16 cellular contexts compared by ENCODE assay signal in the genomic region with DNA sequence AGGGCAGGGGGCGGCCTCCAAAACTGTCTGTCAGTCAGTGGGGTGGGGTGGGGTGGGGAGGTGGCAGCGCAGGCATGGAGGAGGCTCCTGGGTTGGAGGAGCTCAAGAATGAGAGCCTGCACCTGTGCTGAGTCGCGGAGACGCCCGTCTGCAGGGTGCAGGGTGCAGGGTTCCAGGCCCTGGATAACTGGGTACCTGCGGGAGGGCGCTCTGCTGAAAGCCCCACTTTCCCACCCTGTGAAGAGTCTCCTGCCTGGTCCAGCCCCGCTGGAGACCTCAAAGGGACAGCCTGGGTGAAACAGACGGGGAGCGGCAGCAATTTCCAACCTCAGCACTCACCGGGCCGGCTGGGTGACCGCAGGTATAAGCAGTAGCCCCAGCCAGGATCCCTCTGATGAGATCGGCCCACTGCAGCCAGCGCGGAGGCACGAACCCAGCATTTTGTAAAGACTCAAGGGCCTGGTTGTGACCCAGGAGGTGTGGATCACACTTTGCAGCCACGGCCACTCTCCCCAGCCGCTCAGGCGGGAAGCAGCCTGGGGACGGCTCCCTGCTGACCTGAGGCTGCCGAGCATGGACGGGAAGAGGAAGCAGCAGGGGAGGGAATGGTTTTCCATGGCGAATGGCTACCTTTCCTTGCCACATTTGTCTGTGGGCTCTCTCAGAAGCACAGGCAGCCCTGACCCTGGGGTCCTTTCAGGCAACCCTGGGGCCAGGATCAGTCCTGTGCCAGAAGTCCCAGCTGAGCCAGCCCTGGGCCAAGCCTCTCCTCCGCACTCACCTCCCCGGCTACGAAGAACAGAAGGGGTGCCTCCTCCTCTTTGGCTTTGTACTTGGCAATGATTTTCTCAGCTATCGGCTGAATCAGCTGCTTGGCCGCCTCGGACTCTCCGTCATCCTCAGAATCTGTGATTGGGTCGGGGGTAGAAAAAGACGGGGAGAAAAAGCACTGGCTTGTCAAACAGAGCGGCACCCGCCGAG. TPM values are rescaled to one million over a fixed set of nuclear protein-coding genes. Genes with fewer than 3 reads are reported as not detected.
A peak's percentile ranks its signal among the peaks of the same experiment; 100 is the strongest.
DNase-seq lines count a peak whose midpoint lies in the region; ATAC-seq and TF ChIP-seq lines count a peak whose summit lies in the region.
"Had no signal": no experiment of that assay in that cellular context is flagged by ENCODE, and none has a peak within 500 bp of the region (broad histone marks: within the 10 kb centered on the region; RNA-seq: fewer than 3 reads in every experiment).

No MANE protein-coding gene starts in this region.

- peaks cover 14% of the 10 kb centered on the region for H3K36me3 Mint-ChIP-seq in GM23338 (ENCODE audit: low read depth)
- H3K36me3 Mint-ChIP-seq in glutamatergic neuron (ENCODE audit: unreplicated experiment), result no peaks in the 10 kb centered on the region
- H3K36me3 Mint-ChIP-seq: CD4-positive, CD25-positive, alpha-beta regulatory T cell; IgD-negative memory B cell had no signal

- H3K4me1 Mint-ChIP-seq in GM23338, result peaks cover 6% of the 10 kb centered on the region; the same call in 2 of the 3 replicates
- H3K4me1 Mint-ChIP-seq in glutamatergic neuron (ENCODE audit: low read depth, unreplicated experiment), result peaks cover 22% of the 10 kb centered on the region
- H3K4me1 Mint-ChIP-seq: CD4-positive, CD25-positive, alpha-beta regulatory T cell had no signal

- H4K20me1 ChIP-seq in GM23338 (replicated peaks; ENCODE audit: insufficient read depth), result no peaks in the 10 kb centered on the region; the same call in 1 of the 2 replicates

- H3K27me3 Mint-ChIP-seq in GM23338 (ENCODE audit: insufficient read depth, low read depth, poor library complexity) (peaks cover 16% of the 10 kb centered on the region), glutamatergic neuron (ENCODE audit: unreplicated experiment) (peaks cover 15% of the 10 kb centered on the region)
- H3K27me3 Mint-ChIP-seq: CD4-positive, CD25-positive, alpha-beta regulatory T cell had no signal

- H3K4me3 ChIP-seq in GM23338 (no peak overlapping the region), trophoblast cell (ENCODE audit: low read depth, low read length) (no peak overlapping the region)

- H3K36me3 ChIP-seq in GM23338 (ENCODE audit: insufficient read depth) (no peaks in the 10 kb centered on the region; the same call in 1 of the 2 replicates), trophoblast cell (ENCODE audit: control insufficient read depth in 1 of 2, insufficient read depth in 2 of 2, low read length in 2 of 2) (peaks cover 38 to 41% of the 10 kb centered on the region in 2 experiments)

- DNase-seq in GM23338 (ENCODE audit: low spot score) (no peak), RWPE1 (ENCODE audit: low spot score) (no peak), glutamatergic neuron (no peak), trophoblast cell (no peak)
- DNase-seq: ACHN; AML-193; CD4-positive, CD25-positive, alpha-beta regulatory T cell; DMS53; NCI-H187; NCI-H446; NCI-H69; SHP77 had no signal

- CTCF ChIA-PET in RWPE1 (lab: Yijun Ruan, JAX), result interaction anchor here (0.6 kb wide), 1 partner anchor 46 kb away, joined by 3 read pairs; no protein-coding TSS in a partner anchor

- no peaks in the 10 kb centered on the region for H3K79me2 ChIP-seq in GM23338 (replicated peaks; ENCODE audit: insufficient read depth)
- no peaks in the 10 kb centered on the region for H3K79me2 ChIP-seq in trophoblast cell (ENCODE audit: control insufficient read depth, insufficient read depth, low read length, poor library complexity)

- no peaks in the 10 kb centered on the region for H3K9me2 ChIP-seq in GM23338 (ENCODE audit: insufficient read depth)

- peaks cover 2% of the 10 kb centered on the region for H3K9me3 ChIP-seq in trophoblast cell (ENCODE audit: insufficient read depth, low read depth, low read length)

- H3K9ac ChIP-seq in trophoblast cell (ENCODE audit: low read length), result no peak overlapping the region

- no peak overlapping the region for H2BK12ac ChIP-seq in trophoblast cell (ENCODE audit: low read length)

- H2BK120ac ChIP-seq in trophoblast cell (ENCODE audit: insufficient read depth, low read length, poor library complexity), result no peak overlapping the region

- ATAC-seq in GM23338 (no peak), GM21825 (IDR thresholded peaks at IDR 0.05; ENCODE audit: unreplicated experiment) (no peak), HG02678 (IDR thresholded peaks at IDR 0.05; ENCODE audit: unreplicated experiment) (no peak), HG03025 (IDR thresholded peaks at IDR 0.05; ENCODE audit: low FRiP score, unreplicated experiment) (no peak)

- H3K27ac ChIP-seq in GM23338 (ENCODE audit: low read depth), result no peak overlapping the region
- peak overlapping the region; percentile 17 for H3K27ac ChIP-seq in RWPE1
- H3K27ac ChIP-seq in trophoblast cell (ENCODE audit: low read depth, low read length), result no peak overlapping the region

- H3K27ac Mint-ChIP-seq in GM23338 (peak overlapping the region; percentile 67; the same call in 1 of the 2 replicates), glutamatergic neuron (ENCODE audit: unreplicated experiment) (peak overlapping the region; percentile 43)
- H3K27ac Mint-ChIP-seq: IgD-negative memory B cell had no signal

- H3K4me1 ChIP-seq in GM23338 (ENCODE audit: insufficient read depth) (no peaks in the 10 kb centered on the region), trophoblast cell (ENCODE audit: control insufficient read depth in 1 of 2, insufficient read depth in 2 of 2, low read length in 2 of 2) (peaks cover 6 to 8% of the 10 kb centered on the region in 2 experiments)

- POLR2A ChIA-PET in RWPE1 (lab: Yijun Ruan, JAX; ENCODE audit: low non-redundant PET), result no interaction called here

- no peak overlapping the region for H4K12ac ChIP-seq in trophoblast cell (ENCODE audit: low read depth, low read length)

- no peaks in the 10 kb centered on the region for H3K79me1 ChIP-seq in trophoblast cell (ENCODE audit: low read length)

- TF ChIP-seq CTCF in GM23338 (conservative IDR thresholded peaks at IDR 0.05; ENCODE audit: low read depth in 2 of 2) (no peak), RWPE1 (conservative IDR thresholded peaks at IDR 0.05; ENCODE audit: low read depth) (no peak), glutamatergic neuron (IDR thresholded peaks at IDR 0.05; ENCODE audit: partially characterized antibody, unreplicated experiment) (no peak)

- no peak overlapping the region for H3K4ac ChIP-seq in trophoblast cell (ENCODE audit: low read depth, low read length)

- H4K91ac ChIP-seq in trophoblast cell (ENCODE audit: low read depth, low read length), result no peak overlapping the region

- H3K27me3 ChIP-seq in GM23338 (ENCODE audit: insufficient read depth) (no peaks in the 10 kb centered on the region), trophoblast cell (ENCODE audit: insufficient read depth, low read length) (no peaks in the 10 kb centered on the region)

- WGBS in trophoblast cell (ENCODE audit: extremely low coverage, insufficient coverage, insufficient read length), result no CpG with 5 or more reads among the region's 37 CpGs

- no peak overlapping the region for H4K8ac ChIP-seq in trophoblast cell (ENCODE audit: low read depth, low read length)

- no peak overlapping the region for H3K14ac ChIP-seq in trophoblast cell (ENCODE audit: low read length)

- no peaks in the 10 kb centered on the region for H3F3A ChIP-seq in GM23338 (replicated peaks; ENCODE audit: low read depth)

- peak overlapping the region; percentile 66 for H3K18ac ChIP-seq in trophoblast cell (ENCODE audit: low read length)

- no peak overlapping the region for H2BK5ac ChIP-seq in trophoblast cell (ENCODE audit: low read depth, low read length, poor library complexity)

- H3K23ac ChIP-seq in trophoblast cell (ENCODE audit: low read length), result no peak overlapping the region

- H3K4me2 ChIP-seq in GM23338 (no peak overlapping the region), trophoblast cell (ENCODE audit: low read length) (no peak overlapping the region)

- H3K9me3 Mint-ChIP-seq in GM23338, result no peaks in the 10 kb centered on the region; the same call in 2 of the 3 replicates
- H3K9me3 Mint-ChIP-seq in glutamatergic neuron (ENCODE audit: unreplicated experiment), result peaks cover 23% of the 10 kb centered on the region
- H3K9me3 Mint-ChIP-seq: CD4-positive, CD25-positive, alpha-beta regulatory T cell; IgD-negative memory B cell had no signal

- no peak overlapping the region for H3K4me3 Mint-ChIP-seq in GM23338
- H3K4me3 Mint-ChIP-seq in glutamatergic neuron (ENCODE audit: unreplicated experiment), result no peak overlapping the region
- H3K4me3 Mint-ChIP-seq: CD4-positive, CD25-positive, alpha-beta regulatory T cell; IgD-negative memory B cell had no signal

- no peak overlapping the region for H2AK5ac ChIP-seq in trophoblast cell (ENCODE audit: low read length)

- H2AFZ ChIP-seq in GM23338 (no peak overlapping the region), trophoblast cell (ENCODE audit: insufficient read depth, low read length, poor library complexity) (no peak overlapping the region)

TF ChIP-seq in GM23338, 12 proteins besides CTCF, POLR2A, EP300 and RAD21:
- TF ChIP-seq STAT1 (IDR thresholded peaks at IDR 0.05; ENCODE audit: unreplicated experiment), result no peak
- no peak for TF ChIP-seq ZNF331 (CRISPR knock-in tag; IDR thresholded peaks at IDR 0.05; ENCODE audit: low read depth)

RNA-seq across cellular contexts. Expression of gene MRM3, which starts 21.0 kb away (rescaled TPM):
- total RNA-seq in GM23338 (2014; rRNA removed; shearing (Covaris generic)), result 23.4 and 41.3 TPM in 2 replicates
- polyA plus RNA-seq in GM23338 (2016; fragmentation: Nextera tagmentation; extraction: Ambion mirVana), result 17.0 and 17.7 TPM in 2 replicates
- 11.8 TPM for total RNA-seq in glutamatergic neuron (ENCODE audit: unreplicated experiment)
- 9.8 and 11.1 TPM in 2 replicates for polyA plus RNA-seq in trophoblast cell (2013)

RNA-seq across cellular contexts. Expression of gene GLOD4, which starts 21.1 kb away (rescaled TPM):
- total RNA-seq in GM23338 (2014; rRNA removed; shearing (Covaris generic)), result 69.7 and 122 TPM in 2 replicates
- 118 and 120 TPM in 2 replicates for polyA plus RNA-seq in GM23338 (2016; fragmentation: Nextera tagmentation; extraction: Ambion mirVana)
- 80.1 TPM for total RNA-seq in glutamatergic neuron (ENCODE audit: unreplicated experiment)
- 35.3 and 36.5 TPM in 2 replicates for polyA plus RNA-seq in trophoblast cell (2013)

RNA-seq across cellular contexts. Expression of gene GEMIN4, which starts 51.1 kb away (rescaled TPM):
- 42.4 and 45.0 TPM in 2 replicates for total RNA-seq in GM23338 (2014; rRNA removed; shearing (Covaris generic))
- polyA plus RNA-seq in GM23338 (2016; fragmentation: Nextera tagmentation; extraction: Ambion mirVana), result 14.1 and 14.5 TPM in 2 replicates
- 19.9 TPM for total RNA-seq in glutamatergic neuron (ENCODE audit: unreplicated experiment)
- 16.2 and 17.2 TPM in 2 replicates for polyA plus RNA-seq in trophoblast cell (2013)
